In the genomic region with DNA sequence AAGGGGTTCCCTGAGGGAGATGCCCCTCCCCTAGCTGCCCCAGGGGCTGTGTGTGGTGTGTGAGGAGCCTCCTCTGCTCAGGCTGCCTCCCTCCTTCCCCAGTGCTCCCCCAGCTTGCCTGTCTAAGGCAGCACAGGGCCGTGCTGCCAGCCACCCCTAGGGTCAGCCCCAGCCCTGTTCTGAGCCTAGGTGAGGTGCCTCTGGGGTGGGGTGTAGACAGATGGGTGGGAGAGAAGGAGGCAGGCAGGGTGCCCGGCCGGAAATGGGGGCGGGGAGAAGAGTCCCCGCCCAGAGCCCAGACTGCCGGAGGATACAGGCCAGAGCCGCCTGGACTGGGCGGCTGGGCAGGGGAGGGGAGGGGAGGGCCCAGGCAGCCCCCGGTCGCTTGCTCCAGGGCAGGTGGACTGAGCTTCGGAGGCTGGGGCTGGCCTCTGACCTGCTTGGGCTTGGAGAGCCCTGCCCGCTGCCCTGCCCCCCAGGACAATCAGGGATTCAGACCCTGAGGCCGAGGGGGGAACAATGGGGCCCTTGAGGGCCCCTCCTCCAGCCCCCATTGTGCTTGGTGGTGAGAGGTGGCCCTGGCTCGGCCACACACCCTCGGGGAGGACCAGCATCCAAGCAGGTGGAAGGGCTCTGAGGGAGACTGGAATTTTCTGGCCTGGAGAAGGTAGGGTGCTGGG, we compare ENCODE assay signal across 8 cellular contexts. TPM values are rescaled to one million over a fixed set of nuclear protein-coding genes. Genes with fewer than 3 reads are reported as not detected.
DNase-seq lines count a peak whose midpoint lies in the region; ATAC-seq and TF ChIP-seq lines count a peak whose summit lies in the region.

A gene (plus strand): TSS at position 590 of the 680 bp plus-strand sequence. CDS start 7,829 bp downstream, outside the sequence.

- peak; percentile 61 for DNase-seq in BE2C
- no peak for DNase-seq in Right ventricle myocardium inferior (ENCODE audit: missing footprints)
- peak; percentile 22 for DNase-seq in omental fat pad (ENCODE audit: low spot score)
- no peak for DNase-seq in NCI-H1092 (lab: John Stamatoyannopoulos, UW)
- no peak for DNase-seq in stimulated activated CD4-positive, alpha-beta T cell treated with anti-CD3 and anti-CD28 coated beads, Interleukin-4, amount 100 ng/mL, for 4 hours

- peaks cover 21% of the 10 kb centered on the region for H3K4me1 ChIP-seq in BE2C

- intact Hi-C loops in Right ventricle myocardium inferior (cut with DNase I), result no loop called here

- TF ChIP-seq CTCF in BE2C (IDR thresholded peaks at IDR 0.05; ENCODE audit: low read depth, low read length) (no peak), omental fat pad (IDR thresholded peaks at IDR 0.05) (no peak)

- H3K27me3 ChIP-seq in BE2C, result no peaks in the 10 kb centered on the region

- peaks cover 3% of the 10 kb centered on the region for H3K36me3 ChIP-seq in BE2C

- no peaks in the 10 kb centered on the region for H3K9me3 ChIP-seq in BE2C

- no peak within 1 kb of the TSS for H3K4me3 ChIP-seq in BE2C (ENCODE audit: low read depth, low read length)

- ATAC-seq in SK-N-SH treated with all-trans-retinoic acid at 6 μM for 48 hours (peak; percentile 5), Right ventricle myocardium inferior (peak; percentile 54), omental fat pad (ENCODE audit: low FRiP score) (peak; percentile 26), HG03175 (IDR thresholded peaks at IDR 0.05; ENCODE audit: unreplicated experiment) (no peak), HG03432 (IDR thresholded peaks at IDR 0.05; ENCODE audit: unreplicated experiment) (no peak)

TF ChIP-seq in SK-N-SH treated with all-trans-retinoic acid at 6 μM for 48 hours, 23 proteins besides CTCF, POLR2A, EP300 and RAD21:
- TF ChIP-seq, protein P1, sequence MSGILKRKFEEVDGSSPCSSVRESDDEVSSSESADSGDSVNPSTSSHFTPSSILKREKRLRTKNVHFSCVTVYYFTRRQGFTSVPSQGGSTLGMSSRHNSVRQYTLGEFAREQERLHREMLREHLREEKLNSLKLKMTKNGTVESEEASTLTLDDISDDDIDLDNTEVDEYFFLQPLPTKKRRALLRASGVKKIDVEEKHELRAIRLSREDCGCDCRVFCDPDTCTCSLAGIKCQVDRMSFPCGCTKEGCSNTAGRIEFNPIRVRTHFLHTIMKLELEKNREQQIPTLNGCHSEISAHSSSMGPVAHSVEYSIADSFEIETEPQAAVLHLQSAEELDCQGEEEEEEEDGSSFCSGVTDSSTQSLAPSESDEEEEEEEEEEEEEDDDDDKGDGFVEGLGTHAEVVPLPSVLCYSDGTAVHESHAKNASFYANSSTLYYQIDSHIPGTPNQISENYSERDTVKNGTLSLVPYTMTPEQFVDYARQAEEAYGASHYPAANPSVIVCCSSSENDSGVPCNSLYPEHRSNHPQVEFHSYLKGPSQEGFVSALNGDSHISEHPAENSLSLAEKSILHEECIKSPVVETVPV (CRISPR knock-in tag; IDR thresholded peaks at IDR 0.05), result no peak
- no peak for TF ChIP-seq BACH2 (CRISPR knock-in tag; IDR thresholded peaks at IDR 0.05; ENCODE audit: borderline replicate concordance)
- no peak for TF ChIP-seq ZFP30 (CRISPR knock-in tag; IDR thresholded peaks at IDR 0.05)
- no peak for TF ChIP-seq ZC3H10 (CRISPR knock-in tag; IDR thresholded peaks at IDR 0.05)
- TF ChIP-seq ESRRG (CRISPR knock-in tag; IDR thresholded peaks at IDR 0.05), result no peak
- TF ChIP-seq TOX (CRISPR knock-in tag; IDR thresholded peaks at IDR 0.05; ENCODE audit: borderline replicate concordance), result no peak
- TF ChIP-seq SNAI2 (CRISPR knock-in tag; IDR thresholded peaks at IDR 0.05), result no peak
- no peak for TF ChIP-seq ZNF565 (CRISPR knock-in tag; conservative IDR thresholded peaks at IDR 0.05; ENCODE audit: low read depth)

RNA-seq across cellular contexts. Expression of the gene that starts here (rescaled TPM):
- polyA plus RNA-seq in BE2C (2012; ENCODE audit: insufficient read depth, insufficient read length, low read depth), result 3.7 TPM
- total RNA-seq in Right ventricle myocardium inferior, result 1.6 TPM
- total RNA-seq in omental fat pad, result 1 to 10 TPM; 1.9 to 5.5 (median 2.9) TPM

Comparison
In these comparisons a context has a peak if more than half of its experiments do, and no peak if none do; other contexts are left out.
1. DNase-seq: peak in BE2C (single experiment) and omental fat pad (single experiment); none in Right ventricle myocardium inferior (single experiment), NCI-H1092 (single experiment) and stimulated activated CD4-positive, alpha-beta T cell treated with anti-CD3 and anti-CD28 coated beads, Interleukin-4, amount 100 ng/mL, for 4 hours (0 of 2).
2. ATAC-seq: peak in SK-N-SH treated with all-trans-retinoic acid at 6 μM for 48 hours (single experiment), Right ventricle myocardium inferior (single experiment) and omental fat pad (single experiment); none in HG03175 (single experiment) and HG03432 (single experiment).